In genomic region chr1:16122916-16123315, GRCh38 we compare ENCODE assay signal across 1 cellular context.
TF ChIP-seq lines count a peak whose summit lies in the region.

No MANE protein-coding gene starts in this region.

TF ChIP-seq in WTC11, 78 proteins besides CTCF, POLR2A, EP300 and RAD21 (continued from another document):
- TF ChIP-seq ZNF423 (CRISPR knock-in tag; IDR thresholded peaks at IDR 0.05): no peak
- no peak for TF ChIP-seq NFATC4 (CRISPR knock-in tag; IDR thresholded peaks at IDR 0.05)
